In the genomic region with DNA sequence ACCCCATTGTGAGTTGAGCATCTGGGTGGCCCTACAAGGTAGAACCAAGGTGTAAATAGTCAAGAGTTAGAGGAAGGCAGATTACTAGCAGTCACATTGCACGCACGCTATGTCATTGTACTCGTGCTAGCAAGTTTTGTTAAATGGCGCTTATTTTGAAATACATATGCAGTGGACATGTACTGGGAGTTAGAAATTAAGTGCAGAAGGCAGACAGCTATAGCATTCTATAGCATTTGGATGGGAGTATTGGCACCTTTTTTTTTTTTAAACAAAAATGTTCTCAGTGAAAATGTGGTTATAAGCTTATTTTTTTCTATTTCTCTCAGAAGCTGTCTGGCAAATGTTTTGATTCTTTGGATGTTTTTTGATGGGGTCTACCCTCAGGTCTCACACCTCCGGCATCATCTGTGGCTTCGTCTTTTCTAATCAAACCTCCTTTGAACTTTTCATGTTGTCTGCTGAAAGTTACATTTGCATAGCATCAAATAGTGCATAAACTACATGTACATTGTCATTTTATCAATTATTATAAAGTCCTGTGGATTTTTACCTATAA, we compare ENCODE assay signal across 18 cellular contexts.
DNase-seq lines count a peak whose midpoint lies in the region; ATAC-seq and TF ChIP-seq lines count a peak whose summit lies in the region.
"Had no signal": no experiment of that assay in that cellular context is flagged by ENCODE, and none has a peak within 500 bp of the region (broad histone marks: within the 10 kb centered on the region; RNA-seq: fewer than 3 reads in every experiment).

No MANE protein-coding gene starts in this region.

- peak in 1 of 10 experiments; percentile 30 for DNase-seq in CD4-positive, alpha-beta T cell
- DNase-seq in activated T-helper 2 cell treated with anti-CD3 and anti-CD28 coated beads, Interferon-gamma antibody, Interleukin-2, Interleukin-4, amounts not matched to agents 10 μg/mL and 5 μg/mL and 100 μg/mL, durations not matched to agents 14 hours and 24 hours and 36 hours (ENCODE audit: low spot score), result no peak
- DNase-seq in natural killer cell, result no peak
- no peak for DNase-seq in NCI-H446 treated with DMSO at 0.1 percent for 48 hours (lab: John Stamatoyannopoulos, UW)
- no peak for DNase-seq in NCI-H2171 (lab: John Stamatoyannopoulos, UW)
- DNase-seq: activated CD4-positive, CD25-positive, alpha-beta regulatory T cell treated with anti-CD3 and anti-CD28 coated beads, Interleukin-2, amount 50 U/mL, for 72 hours; activated CD8-positive, alpha-beta memory T cell treated with anti-CD3 and anti-CD28 coated beads, Interleukin-2, amount 50 U/mL, for 4 hours; activated naive CD4-positive, alpha-beta T cell; mucosa of descending colon; NCI-H1105 treated with DMSO at 0.1 percent for 48 hours; NCI-H2081; NCI-H510A treated with DMSO at 0.1 percent for 48 hours; spleen; stimulated activated CD4-positive, alpha-beta T cell treated with anti-CD3 and anti-CD28 coated beads, Interleukin-4, amount 100 ng/mL, for 4 hours; stomach; upper lobe of right lung had no signal

- peaks cover 35% of the 10 kb centered on the region for H3F3A ChIP-seq in DOHH2 (ENCODE audit: control insufficient read depth, insufficient read depth)

- TF ChIP-seq CTCF in CD4-positive, alpha-beta T cell (IDR thresholded peaks at IDR 0.05), result no peak
- no peak for TF ChIP-seq CTCF in DOHH2 (IDR thresholded peaks at IDR 0.05; ENCODE audit: low read depth, low read length, poor library complexity, severe bottlenecking)
- TF ChIP-seq CTCF in natural killer cell (IDR thresholded peaks at IDR 0.05), result no peak

- peak overlapping the region; percentile 78 for H3K4me3 Mint-ChIP-seq in CD4-positive, alpha-beta T cell
- H3K4me3 Mint-ChIP-seq in activated T-helper 2 cell treated with anti-CD3 and anti-CD28 coated beads, Interferon-gamma antibody, Interleukin-2, Interleukin-4, amounts not matched to agents 10 μg/mL and 5 μg/mL and 100 μg/mL, durations not matched to agents 14 hours and 24 hours and 36 hours (ENCODE audit: low read depth), result no peak overlapping the region
- H3K4me3 Mint-ChIP-seq in natural killer cell, result peak overlapping the region; percentile 89

- ATAC-seq in CD4-positive, alpha-beta T cell (ENCODE audit: poor library complexity), result peak; percentile 43
- peak in 2 of 3 donors; percentile 8 to 32 for ATAC-seq in natural killer cell
- no peak for ATAC-seq in HG02870 (IDR thresholded peaks at IDR 0.05; ENCODE audit: unreplicated experiment)
- ATAC-seq: mucosa of descending colon, upper lobe of right lung had no signal

- no peaks in the 10 kb centered on the region for H3K9me2 ChIP-seq in DOHH2 (replicated peaks; ENCODE audit: control insufficient read depth, low read length)

- H4K20me1 ChIP-seq in DOHH2 (ENCODE audit: control insufficient read depth, insufficient read depth, low read depth, low read length), result peaks cover 12% of the 10 kb centered on the region; the same call in 1 of the 2 replicates

- CTCF ChIA-PET in CD4-positive, alpha-beta T cell (lab: Charles Lee), result interaction anchor here (1.5 kb wide), 1 partner anchor 25 kb away, joined by 5 read pairs; no protein-coding TSS in a partner anchor

- H3K27me3 Mint-ChIP-seq in CD4-positive, alpha-beta T cell, result no peaks in the 10 kb centered on the region
- no peaks in the 10 kb centered on the region for H3K27me3 Mint-ChIP-seq in activated T-helper 2 cell treated with anti-CD3 and anti-CD28 coated beads, Interferon-gamma antibody, Interleukin-2, Interleukin-4, amounts not matched to agents 10 μg/mL and 5 μg/mL and 100 μg/mL, durations not matched to agents 14 hours and 24 hours and 36 hours (ENCODE audit: low read depth)
- no peaks in the 10 kb centered on the region for H3K27me3 Mint-ChIP-seq in natural killer cell (ENCODE audit: low read depth in 2 of 2)

- peak overlapping the region; percentile 94 for H3K27ac Mint-ChIP-seq in CD4-positive, alpha-beta T cell
- H3K27ac Mint-ChIP-seq in activated T-helper 2 cell treated with anti-CD3 and anti-CD28 coated beads, Interferon-gamma antibody, Interleukin-2, Interleukin-4, amounts not matched to agents 10 μg/mL and 5 μg/mL and 100 μg/mL, durations not matched to agents 14 hours and 24 hours and 36 hours, result peak overlapping the region; percentile 21
- peak overlapping the region in 1 of 2 donors; percentile 89 for H3K27ac Mint-ChIP-seq in natural killer cell

- peaks cover 95% of the 10 kb centered on the region for H3K79me2 ChIP-seq in DOHH2 (ENCODE audit: control insufficient read depth, low read length)

- peaks cover 92% of the 10 kb centered on the region for H3K4me1 ChIP-seq in DOHH2 (ENCODE audit: control insufficient read depth, low read length)

- intact Hi-C loops in CD4-positive, alpha-beta T cell (cut with DNase I, micrococcal nuclease), result loop anchor here (5.0 to 10.0 kb wide), 3 partner anchors 34 to 478 kb away; partner anchors contain the start of genes ANKRD10 (in 1 of the 2) and CARS2 (in 1 of the 2)
- intact Hi-C loops in activated T-helper 2 cell treated with anti-CD3 and anti-CD28 coated beads, Interferon-gamma antibody, Interleukin-2, Interleukin-4, amounts not matched to agents 10 μg/mL and 5 μg/mL and 100 μg/mL, durations not matched to agents 14 hours and 24 hours and 36 hours (cut with micrococcal nuclease), result loop anchor here (10.0 kb wide), 2 partner anchors 218 to 268 kb away; partner anchors contain the start of gene ANKRD10
- intact Hi-C loops in natural killer cell (cut with micrococcal nuclease), result no loop called here

- POLR2A ChIA-PET in CD4-positive, alpha-beta T cell (lab: Charles Lee), result interaction anchor here (0.9 kb wide), 1 partner anchor 31 kb away, joined by 4 read pairs; no protein-coding TSS in a partner anchor

- H3K27ac ChIP-seq in CD4-positive, alpha-beta T cell (ENCODE audit: low read depth, low read length), result peak overlapping the region; percentile 52
- peak overlapping the region; percentile 99 for H3K27ac ChIP-seq in DOHH2 (ENCODE audit: low read depth, low read length)
- H3K27ac ChIP-seq: upper lobe of right lung had no signal

- no peaks in the 10 kb centered on the region for H3K9me3 ChIP-seq in CD4-positive, alpha-beta T cell (ENCODE audit: control insufficient read depth, low read length)
- no peaks in the 10 kb centered on the region for H3K9me3 ChIP-seq in DOHH2 (ENCODE audit: control insufficient read depth, insufficient read depth, low read length)
- H3K9me3 ChIP-seq: mucosa of descending colon, spleen, stomach, upper lobe of right lung had no signal

- peak overlapping the region; percentile 89 for H3K4me3 ChIP-seq in DOHH2 (ENCODE audit: low read length)
- H3K4me3 ChIP-seq: mucosa of descending colon, stomach, upper lobe of right lung had no signal

- H3K4me2 ChIP-seq in DOHH2 (ENCODE audit: low read length), result peak overlapping the region; percentile 97

- H3K36me3 Mint-ChIP-seq in CD4-positive, alpha-beta T cell (ENCODE audit: low read depth), result peaks cover 2% of the 10 kb centered on the region
- peaks cover 47% of the 10 kb centered on the region for H3K36me3 Mint-ChIP-seq in activated T-helper 2 cell treated with anti-CD3 and anti-CD28 coated beads, Interferon-gamma antibody, Interleukin-2, Interleukin-4, amounts not matched to agents 10 μg/mL and 5 μg/mL and 100 μg/mL, durations not matched to agents 14 hours and 24 hours and 36 hours (ENCODE audit: low read depth)
- no peaks in the 10 kb centered on the region for H3K36me3 Mint-ChIP-seq in natural killer cell

- peaks cover 95% of the 10 kb centered on the region for H3K4me1 Mint-ChIP-seq in CD4-positive, alpha-beta T cell (ENCODE audit: low read depth)
- H3K4me1 Mint-ChIP-seq in activated T-helper 2 cell treated with anti-CD3 and anti-CD28 coated beads, Interferon-gamma antibody, Interleukin-2, Interleukin-4, amounts not matched to agents 10 μg/mL and 5 μg/mL and 100 μg/mL, durations not matched to agents 14 hours and 24 hours and 36 hours (ENCODE audit: low read depth), result peaks cover 78% of the 10 kb centered on the region
- peaks cover 89 to 93% of the 10 kb centered on the region in 2 donors for H3K4me1 Mint-ChIP-seq in natural killer cell

- H3K36me3 ChIP-seq in DOHH2 (ENCODE audit: control insufficient read depth, low read length), result peaks cover 73% of the 10 kb centered on the region
- H3K36me3 ChIP-seq: upper lobe of right lung had no signal

- no peaks in the 10 kb centered on the region for H3K9me3 Mint-ChIP-seq in CD4-positive, alpha-beta T cell
- no peaks in the 10 kb centered on the region for H3K9me3 Mint-ChIP-seq in activated T-helper 2 cell treated with anti-CD3 and anti-CD28 coated beads, Interferon-gamma antibody, Interleukin-2, Interleukin-4, amounts not matched to agents 10 μg/mL and 5 μg/mL and 100 μg/mL, durations not matched to agents 14 hours and 24 hours and 36 hours
- H3K9me3 Mint-ChIP-seq in natural killer cell, result no peaks in the 10 kb centered on the region

- H3K27me3 ChIP-seq in CD4-positive, alpha-beta T cell (ENCODE audit: control insufficient read depth, insufficient read depth, low read length), result no peaks in the 10 kb centered on the region
- no peaks in the 10 kb centered on the region for H3K27me3 ChIP-seq in DOHH2 (ENCODE audit: control insufficient read depth, low read length)
- H3K27me3 ChIP-seq: spleen, stomach, upper lobe of right lung had no signal
